26 cellular contexts compared by ENCODE assay signal in the genomic region with DNA sequence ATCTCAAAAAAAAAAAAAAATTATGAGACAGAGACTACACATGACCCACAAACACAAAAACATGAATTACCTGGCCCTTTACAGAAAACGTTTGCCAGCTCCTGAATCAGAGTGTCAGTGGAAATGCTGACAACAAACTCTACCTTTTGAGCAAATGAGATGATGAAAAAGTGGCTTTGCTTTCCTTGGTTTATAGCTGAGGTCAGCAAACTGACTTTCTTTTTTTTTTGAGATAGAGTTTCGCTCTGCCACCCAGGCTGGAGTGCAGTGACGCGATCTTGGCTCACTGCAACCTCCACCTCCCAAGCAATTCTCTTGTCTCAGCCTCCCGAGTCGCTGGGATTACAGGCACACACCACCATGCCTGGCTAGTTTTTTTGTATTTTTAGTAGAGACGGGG.
"Had no signal": no experiment of that assay in that cellular context is flagged by ENCODE, and none has a peak within 500 bp of the region (broad histone marks: within the 10 kb centered on the region; RNA-seq: fewer than 3 reads in every experiment).

No MANE protein-coding gene starts in this region.

- H3K4me3 Mint-ChIP-seq: activated CD4-positive, alpha-beta memory T cell treated with anti-CD3 and anti-CD28 coated beads, Interleukin-2, amount 10 ng/mL, durations not matched to agents 7 days and 5 days; activated CD4-positive, alpha-beta T cell treated with anti-CD3 and anti-CD28 coated beads, Interleukin-2, amount 10 ng/mL, durations not matched to agents 24 days and 14 days; activated CD8-positive, alpha-beta memory T cell treated with anti-CD3 and anti-CD28 coated beads, Interleukin-2, amount 10 ng/mL, durations not matched to agents 7 days and 5 days; activated naive CD4-positive, alpha-beta T cell treated with anti-CD3 and anti-CD28 coated beads, Interleukin-2, amount 50 U/mL, for 24 hours; activated T-helper 1 cell treated with anti-CD3 and anti-CD28 coated beads, Interleukin-12 subunit alpha, Interleukin-12 subunit beta, Interleukin-2, Interleukin-4 antibody, amounts not matched to agents 30 ng/mL and 10 ng/mL and 1 ng/mL, durations not matched to agents 14 hours and 24 hours and 36 hours; effector memory CD8-positive, alpha-beta T cell; immature natural killer cell; naive thymus-derived CD4-positive, alpha-beta T cell; neural progenitor cell; T-helper 2 cell treated with Interferon-gamma antibody and Interleukin-4, amounts not matched to agents 5 μg/mL and 100 μg/mL, for 36 hours had no signal

- H3K9ac ChIP-seq: neural progenitor cell had no signal

- H3K27me3 Mint-ChIP-seq: activated CD4-positive, alpha-beta T cell treated with anti-CD3 and anti-CD28 coated beads, Interleukin-2, amount 10 ng/mL, durations not matched to agents 24 days and 14 days; activated naive CD4-positive, alpha-beta T cell treated with anti-CD3 and anti-CD28 coated beads, Interleukin-2, amount 50 U/mL, for 24 hours; effector memory CD8-positive, alpha-beta T cell; naive thymus-derived CD4-positive, alpha-beta T cell; progenitor cell of endocrine pancreas had no signal

- ATAC-seq: activated CD4-positive, CD25-positive, alpha-beta regulatory T cell treated with anti-CD3 and anti-CD28 coated beads, Interleukin-2, amount 50 U/mL, for 24 hours; activated CD8-positive, alpha-beta memory T cell treated with anti-CD3 and anti-CD28 coated beads, Interleukin-2, amount 10 ng/mL, durations not matched to agents 7 days and 5 days; effector memory CD8-positive, alpha-beta T cell; left lobe of liver; lower lobe of right lung; mucosa of descending colon; naive thymus-derived CD4-positive, alpha-beta T cell; stimulated activated naive CD8-positive, alpha-beta T cell treated with anti-CD3 and anti-CD28 coated beads, Interleukin-15, Interleukin-2, amounts not matched to agents 100 U/mL and 50 U/mL, for 24 hours had no signal

- H3K9me3 Mint-ChIP-seq: activated CD4-positive, alpha-beta memory T cell treated with anti-CD3 and anti-CD28 coated beads, Interleukin-2, amount 10 ng/mL, durations not matched to agents 7 days and 5 days; activated CD4-positive, alpha-beta T cell treated with anti-CD3 and anti-CD28 coated beads, Interleukin-2, amount 10 ng/mL, durations not matched to agents 24 days and 14 days; activated naive CD4-positive, alpha-beta T cell treated with anti-CD3 and anti-CD28 coated beads, Interleukin-2, amount 50 U/mL, for 24 hours; activated T-helper 1 cell treated with anti-CD3 and anti-CD28 coated beads, Interleukin-12 subunit alpha, Interleukin-12 subunit beta, Interleukin-2, Interleukin-4 antibody, amounts not matched to agents 30 ng/mL and 10 ng/mL and 1 ng/mL, durations not matched to agents 14 hours and 24 hours and 36 hours; effector memory CD8-positive, alpha-beta T cell; immature natural killer cell; naive thymus-derived CD4-positive, alpha-beta T cell; T-helper 2 cell treated with Interferon-gamma antibody and Interleukin-4, amounts not matched to agents 5 μg/mL and 100 μg/mL, for 36 hours had no signal

- H3K4me1 Mint-ChIP-seq: activated CD4-positive, alpha-beta memory T cell treated with anti-CD3 and anti-CD28 coated beads, Interleukin-2, amount 10 ng/mL, durations not matched to agents 7 days and 5 days; activated CD8-positive, alpha-beta memory T cell treated with anti-CD3 and anti-CD28 coated beads, Interleukin-2, amount 10 ng/mL, durations not matched to agents 7 days and 5 days had no signal

- H3K4me2 ChIP-seq: neural progenitor cell had no signal

- H3K27me3 ChIP-seq: dorsolateral prefrontal cortex, neural progenitor cell, tibial nerve had no signal

- DNase-seq: activated CD4-positive, alpha-beta memory T cell treated with anti-CD3 and anti-CD28 coated beads, Interleukin-2, amount 10 ng/mL, durations not matched to agents 7 days and 5 days; activated CD4-positive, alpha-beta T cell treated with anti-CD3 and anti-CD28 coated beads, Interleukin-2, amount 10 ng/mL, durations not matched to agents 24 days and 14 days; activated CD8-positive, alpha-beta memory T cell treated with anti-CD3 and anti-CD28 coated beads, Interleukin-2, amount 10 ng/mL, durations not matched to agents 7 days and 5 days; activated gamma-delta T cell treated with Interleukin-2 at 50 U/mL for 16 hours; anterior cingulate cortex; central memory CD4-positive, alpha-beta T cell; dorsolateral prefrontal cortex; effector memory CD8-positive, alpha-beta T cell; immature natural killer cell; lower lobe of right lung; mesendoderm; naive thymus-derived CD4-positive, alpha-beta T cell; stimulated activated CD4-positive, alpha-beta T cell treated with anti-CD3 and anti-CD28 coated beads, Interleukin-12 subunit alpha, Interleukin-12 subunit beta, amount 100 ng/mL, for 4 hours; stimulated activated CD4-positive, alpha-beta T cell treated with anti-CD3 and anti-CD28 coated beads, Interleukin-4, amount 100 ng/mL, for 4 hours; stimulated activated naive CD8-positive, alpha-beta T cell treated with anti-CD3 and anti-CD28 coated beads, Interleukin-15, Interleukin-2, amounts not matched to agents 100 U/mL and 50 U/mL, for 24 hours had no signal

- H3K27ac Mint-ChIP-seq: activated CD4-positive, alpha-beta memory T cell treated with anti-CD3 and anti-CD28 coated beads, Interleukin-2, amount 10 ng/mL, durations not matched to agents 7 days and 5 days; activated CD4-positive, alpha-beta T cell treated with anti-CD3 and anti-CD28 coated beads, Interleukin-2, amount 10 ng/mL, durations not matched to agents 24 days and 14 days; activated CD8-positive, alpha-beta memory T cell treated with anti-CD3 and anti-CD28 coated beads, Interleukin-2, amount 10 ng/mL, durations not matched to agents 7 days and 5 days; activated naive CD4-positive, alpha-beta T cell treated with anti-CD3 and anti-CD28 coated beads, Interleukin-2, amount 50 U/mL, for 24 hours; activated T-helper 1 cell treated with anti-CD3 and anti-CD28 coated beads, Interleukin-12 subunit alpha, Interleukin-12 subunit beta, Interleukin-2, Interleukin-4 antibody, amounts not matched to agents 30 ng/mL and 10 ng/mL and 1 ng/mL, durations not matched to agents 14 hours and 24 hours and 36 hours; effector memory CD8-positive, alpha-beta T cell; immature natural killer cell; neural progenitor cell; progenitor cell of endocrine pancreas; T-helper 2 cell treated with Interferon-gamma antibody and Interleukin-4, amounts not matched to agents 5 μg/mL and 100 μg/mL, for 36 hours had no signal

- H3K27ac ChIP-seq: lower lobe of right lung, neural progenitor cell, tibial nerve, VCaP had no signal

- H3K4me1 ChIP-seq: lower lobe of right lung, neural progenitor cell, tibial nerve had no signal

- H3K4me3 ChIP-seq: dorsolateral prefrontal cortex, lower lobe of right lung, mucosa of descending colon, neural progenitor cell, tibial nerve had no signal

- H3K36me3 Mint-ChIP-seq: activated CD8-positive, alpha-beta memory T cell treated with anti-CD3 and anti-CD28 coated beads, Interleukin-2, amount 10 ng/mL, durations not matched to agents 7 days and 5 days had no signal

- H3K9me3 ChIP-seq: lower lobe of right lung, mucosa of descending colon had no signal

- FAIRE-seq: urothelium cell line had no signal

- H2AFZ ChIP-seq: neural progenitor cell had no signal
